Comparison of ENCODE assay signal across 8 cellular contexts in the genomic region with DNA sequence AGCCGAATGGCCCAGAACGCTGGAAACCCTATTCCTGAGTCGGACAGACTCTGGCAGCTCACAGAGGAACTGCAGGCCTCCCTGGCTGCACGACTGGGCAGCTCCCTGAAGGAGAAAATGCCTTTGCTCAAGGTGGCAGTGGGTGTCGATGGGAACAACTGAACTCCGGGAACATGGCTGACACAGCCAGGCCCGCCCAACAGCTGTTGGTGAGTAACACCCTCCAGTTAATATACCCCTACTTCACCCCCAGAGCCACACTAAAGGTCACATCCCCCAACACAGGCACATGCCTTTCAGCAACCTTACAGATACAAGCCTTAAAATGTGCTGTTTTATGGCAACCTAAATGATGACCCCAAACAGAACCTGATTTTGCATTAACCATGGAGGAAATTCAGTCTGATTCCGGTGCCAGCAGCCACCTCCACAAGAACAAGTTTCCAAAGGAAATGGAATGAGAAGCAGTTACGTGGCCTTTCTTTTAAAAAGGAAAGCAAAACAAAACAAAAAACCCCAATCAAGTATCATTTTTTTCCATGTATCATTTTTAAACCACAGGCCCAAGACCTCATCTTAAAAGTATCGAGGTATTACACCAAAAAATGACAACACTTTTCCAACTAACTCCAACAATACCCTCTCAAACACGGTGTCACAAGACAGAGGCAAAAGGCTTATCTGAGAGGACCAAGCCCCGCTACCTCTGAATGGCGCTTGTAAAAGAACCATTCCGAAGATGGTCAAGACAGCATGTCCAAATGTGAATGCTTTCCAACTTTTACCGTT. TPM values are rescaled to one million over a fixed set of nuclear protein-coding genes. Genes with fewer than 3 reads are reported as not detected.
A peak's percentile ranks its signal among the peaks of the same experiment; 100 is the strongest.
DNase-seq lines count a peak whose midpoint lies in the region; ATAC-seq, FAIRE-seq and TF ChIP-seq lines count a peak whose summit lies in the region.

No MANE protein-coding gene starts in this region.

- no peaks in the 10 kb centered on the region for H3K27me3 ChIP-seq in pancreas

- H3K36me3 ChIP-seq in pancreas: no peaks in the 10 kb centered on the region

- H3K9me3 Mint-ChIP-seq in CD14-positive monocyte: peaks cover 0 to 3% (median 0%) of the 10 kb centered on the region in 7 donors

- peak; percentile 5 to 15 (median 8) for ATAC-seq in pancreas

- TF ChIP-seq CTCF in CD14-positive monocyte (IDR thresholded peaks at IDR 0.05): no peak
- no peak for TF ChIP-seq CTCF in pancreas (IDR thresholded peaks at IDR 0.05)

- no peaks in the 10 kb centered on the region for H3K9me3 ChIP-seq in pancreas

- H3K27me3 Mint-ChIP-seq in CD14-positive monocyte (ENCODE audit: low read depth in 3 of 3): peaks cover 0 to 4% (median 2%) of the 10 kb centered on the region in 3 donors

- peaks cover 0 to 3% of the 10 kb centered on the region in 2 donors for H3K36me3 Mint-ChIP-seq in CD14-positive monocyte

- no peak for DNase-seq in CD14-positive monocyte (ENCODE audit: low spot score)
- peak; percentile 10 for DNase-seq in NCI-H1694 (lab: John Stamatoyannopoulos, UW)
- peak; percentile 54 for DNase-seq in activated naive CD4-positive, alpha-beta T cell treated with Interleukin-2 at 50 U/mL for 16 hours
- peak; percentile 70 for DNase-seq in glomerular visceral epithelial cell (ENCODE audit: extremely low spot score)
- DNase-seq in pancreas: peak; percentile 45 to 76 (median 58)
- no peak for DNase-seq in DMS153 (lab: John Stamatoyannopoulos, UW)
- DNase-seq in SKM-1 treated with dmso at 0.1 percent for 144 hours (lab: John Stamatoyannopoulos, UW; ENCODE audit: unreplicated experiment): no peak
- no peak for DNase-seq in HPDE6-E6E7 (ENCODE audit: extremely low spot score)

- H3K4me1 Mint-ChIP-seq in CD14-positive monocyte: peaks cover 48% of the 10 kb centered on the region

- peak overlapping the region; percentile 99 to 100 (median 100) for H3K27ac ChIP-seq in pancreas

- 8 to 11% methylated on average over 15 of the region's 15 CpGs for WGBS in pancreas, 2 donors

- H3K4me3 Mint-ChIP-seq in CD14-positive monocyte: peak overlapping the region; percentile 96 to 99

- peak overlapping the region in 6 of 7 donors; percentile 84 to 98 (median 88) for H3K27ac Mint-ChIP-seq in CD14-positive monocyte

- H3K4me1 ChIP-seq in pancreas: peaks cover 7 to 42% (median 25%) of the 10 kb centered on the region in 3 donors

- intact Hi-C loops in CD14-positive monocyte (cut with micrococcal nuclease) (loop anchor here in 1 of 2 donors (5.0 kb wide), 1 partner anchor 474 kb away; no protein-coding TSS in a partner anchor), pancreas (cut with DNase I) (no loop called here)

- FAIRE-seq in pancreas (lab: Jason Lieb, UNC): no peak

- peak overlapping the region; percentile 24 to 97 (median 85) for H3K4me3 ChIP-seq in pancreas

RNA-seq across cellular contexts. Expression of a gene that starts 3.1 kb away (rescaled TPM):
- polyA plus RNA-seq in CD14-positive monocyte (under 1 TPM; 0.18 to 0.72 TPM), pancreas (10 to 100 TPM in 1 of 2 donors, 1 to 10 TPM in 1; 9.0 to 16.2 TPM)
- total RNA-seq in pancreas: 10 to 100 TPM in 5 of 6 donors, 1 to 10 TPM in 1; 8.4 to 32.8 (median 18.1) TPM

Comparison
In these comparisons a context has a peak if more than half of its experiments do, and no peak if none do; other contexts are left out.
1. DNase-seq: peak in NCI-H1694 (single experiment), activated naive CD4-positive, alpha-beta T cell treated with Interleukin-2 at 50 U/mL for 16 hours (single experiment), glomerular visceral epithelial cell (single experiment) and pancreas (6 of 6); none in CD14-positive monocyte (single experiment), DMS153 (single experiment), SKM-1 treated with dmso at 0.1 percent for 144 hours (single experiment) and HPDE6-E6E7 (single experiment).
2. RNA of a gene that starts 3.1 kb away (polyA plus RNA-seq): 9.0 to 16.2 TPM in pancreas; 0.18 to 0.72 TPM in CD14-positive monocyte; every median in the first group is over 4 times any median in the second.